Comparison of ENCODE assay signal across 18 cellular contexts in the genomic region with DNA sequence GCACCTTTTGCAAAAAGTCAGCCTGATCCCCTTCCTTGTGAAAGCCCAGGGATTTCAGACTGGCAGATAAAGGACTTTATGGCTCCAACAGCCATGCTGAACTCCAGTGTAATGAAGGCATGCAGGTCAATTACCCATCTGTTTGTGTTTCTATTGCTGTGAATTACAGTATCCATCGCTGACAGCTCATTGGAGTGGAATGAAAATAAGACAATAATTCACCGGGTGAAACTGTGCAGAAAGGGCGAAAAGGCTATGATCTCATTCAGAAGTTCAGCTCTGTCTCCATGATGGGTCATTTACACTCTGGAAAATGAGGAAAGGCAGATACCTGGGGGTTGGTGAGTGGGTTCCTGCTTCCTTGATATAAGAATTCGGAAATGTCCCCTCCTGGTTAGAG.
DNase-seq lines count a peak whose midpoint lies in the region; ATAC-seq and TF ChIP-seq lines count a peak whose summit lies in the region.
"Had no signal": no experiment of that assay in that cellular context is flagged by ENCODE, and none has a peak within 500 bp of the region (broad histone marks: within the 10 kb centered on the region; RNA-seq: fewer than 3 reads in every experiment).

No MANE protein-coding gene starts in this region.

- no peaks in the 10 kb centered on the region for H3K4me1 Mint-ChIP-seq in Calu3 (ENCODE audit: low read depth, unreplicated experiment)
- H3K4me1 Mint-ChIP-seq: CD4-positive, alpha-beta memory T cell; IgD-negative memory B cell had no signal

- peak; percentile 44 for DNase-seq in AG20443 (ENCODE audit: low spot score)
- DNase-seq in NCI-H2171 treated with DMSO at 0.1 percent for 48 hours (lab: John Stamatoyannopoulos, UW): peak; percentile 76
- DNase-seq in fibroblast of mammary gland (ENCODE audit: low read depth): peak; percentile 2
- DNase-seq in mucosa of descending colon: peak in 1 of 3 donors; percentile 15
- DNase-seq in ureter (ENCODE audit: low spot score): no peak
- no peak for DNase-seq in Calu3
- DNase-seq in esophagus squamous epithelium (lab: John Stamatoyannopoulos, UW): no peak
- DNase-seq: BE2C; CD4-positive, alpha-beta memory T cell; HCEC 1CT; NCI-H1417 treated with DMSO at 0.1 percent for 48 hours; NCI-H2081; NCI-H748 treated with DMSO at 0.1 percent for 48 hours; PC-9 had no signal

- TF ChIP-seq CTCF in fibroblast of mammary gland (conservative IDR thresholded peaks at IDR 0.05; ENCODE audit: control insufficient read depth, insufficient read depth, low read depth, low read length): no peak
- no peak for TF ChIP-seq CTCF in mucosa of descending colon (IDR thresholded peaks at IDR 0.05)
- TF ChIP-seq CTCF in Calu3 (IDR thresholded peaks at IDR 0.05; ENCODE audit: unreplicated experiment): no peak
- no peak for TF ChIP-seq CTCF in esophagus squamous epithelium (IDR thresholded peaks at IDR 0.05)

- H3K9me3 ChIP-seq in mucosa of descending colon (no peaks in the 10 kb centered on the region), esophagus squamous epithelium (no peaks in the 10 kb centered on the region)
- H3K9me3 ChIP-seq: BE2C had no signal

- H3K4me3 Mint-ChIP-seq in Calu3 (ENCODE audit: low read depth, unreplicated experiment): no peak overlapping the region
- H3K4me3 Mint-ChIP-seq: CD4-positive, alpha-beta memory T cell; IgD-negative memory B cell had no signal

- no peak for TF ChIP-seq POLR2A in esophagus squamous epithelium (IDR thresholded peaks at IDR 0.05)

- 80 to 83% methylated on average over 4 of the region's 4 CpGs for WGBS in esophagus squamous epithelium, 2 donors

- no peaks in the 10 kb centered on the region for H3K27me3 Mint-ChIP-seq in Calu3 (ENCODE audit: unreplicated experiment)
- H3K27me3 Mint-ChIP-seq: CD4-positive, alpha-beta memory T cell had no signal

- no peaks in the 10 kb centered on the region for H3K36me3 ChIP-seq in mucosa of descending colon (ENCODE audit: low read depth)
- H3K36me3 ChIP-seq in esophagus squamous epithelium: no peaks in the 10 kb centered on the region
- H3K36me3 ChIP-seq: BE2C had no signal

- H3K4me1 ChIP-seq in mucosa of descending colon (ENCODE audit: low read depth): no peaks in the 10 kb centered on the region
- H3K4me1 ChIP-seq in esophagus squamous epithelium: peaks cover 0 to 3% (median 0%) of the 10 kb centered on the region in 3 donors
- H3K4me1 ChIP-seq: BE2C had no signal

- ATAC-seq in mucosa of descending colon (peak; percentile 80), GM18498 (IDR thresholded peaks at IDR 0.05; ENCODE audit: unreplicated experiment) (no peak)
- ATAC-seq: Right ventricle myocardium inferior had no signal

- BruUV-seq in Calu3 (replicated peaks; lab: Mats Ljungman, UMichigan): no TSS peak

- no peaks in the 10 kb centered on the region for H3K36me3 Mint-ChIP-seq in Calu3 (ENCODE audit: insufficient read depth, unreplicated experiment)
- H3K36me3 Mint-ChIP-seq: CD4-positive, alpha-beta memory T cell; IgD-negative memory B cell had no signal

- no peaks in the 10 kb centered on the region for H3K27me3 ChIP-seq in esophagus squamous epithelium
- H3K27me3 ChIP-seq: BE2C had no signal

- H3K4me3 ChIP-seq in fibroblast of mammary gland (ENCODE audit: control insufficient read depth, low read depth, low read length) (no peak overlapping the region), mucosa of descending colon (no peak overlapping the region), esophagus squamous epithelium (no peak overlapping the region)
- H3K4me3 ChIP-seq: PC-9, SK-N-MC had no signal

- intact Hi-C loops in mucosa of descending colon (cut with DNase I, micrococcal nuclease): no loop called here
- intact Hi-C loops in Calu3 (cut with micrococcal nuclease; ENCODE audit: unreplicated experiment): no loop called here
- intact Hi-C loops in esophagus squamous epithelium (cut with DNase I): no loop called here

- H3K27ac Mint-ChIP-seq in Calu3 (ENCODE audit: unreplicated experiment): no peak overlapping the region
- H3K27ac Mint-ChIP-seq: CD4-positive, alpha-beta memory T cell; IgD-negative memory B cell had no signal

- no peak overlapping the region for H3K27ac ChIP-seq in esophagus squamous epithelium
- H3K27ac ChIP-seq: PC-9, SK-N-MC had no signal

- CTCF ChIA-PET in Calu3 (lab: Charles Lee): no interaction called here

- H3K9me3 Mint-ChIP-seq in Calu3 (ENCODE audit: low read depth, unreplicated experiment): peaks cover 16% of the 10 kb centered on the region

Comparison
In these comparisons a context has a peak if more than half of its experiments do, and no peak if none do; other contexts are left out.
1. DNase-seq: peak in AG20443 (single experiment), NCI-H2171 treated with DMSO at 0.1 percent for 48 hours (single experiment) and fibroblast of mammary gland (single experiment); none in ureter (single experiment), Calu3 (single experiment) and esophagus squamous epithelium (single experiment).